Comparison of ENCODE assay signal across 22 cellular contexts in the genomic region with DNA sequence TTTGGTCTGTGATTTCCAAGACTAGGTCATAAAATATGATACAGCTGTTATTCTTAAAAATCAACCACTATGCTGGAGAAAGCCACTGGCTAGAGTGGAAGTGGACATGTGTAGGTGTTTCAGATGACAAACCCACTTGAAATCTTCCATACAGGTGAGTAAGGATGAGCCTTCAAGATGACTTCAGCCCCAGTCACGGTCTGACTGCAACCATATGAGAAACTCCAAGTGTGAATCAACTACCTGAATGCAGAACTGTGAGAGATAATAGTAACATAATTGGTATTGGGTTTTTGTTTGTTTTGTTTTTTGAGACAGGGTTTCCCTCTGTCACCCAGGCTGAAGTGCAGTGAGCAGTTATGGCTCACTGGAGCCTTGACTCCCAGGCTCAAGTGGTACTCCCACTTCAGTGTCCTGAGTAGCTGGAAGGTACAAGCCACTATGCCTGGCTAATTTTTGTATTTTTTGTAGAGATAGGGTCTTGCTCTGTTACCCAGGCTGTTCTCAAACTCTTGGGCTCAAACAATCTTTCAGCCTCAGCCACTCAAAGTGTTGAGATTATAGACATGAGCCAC.
"Had no signal": no experiment of that assay in that cellular context is flagged by ENCODE, and none has a peak within 500 bp of the region (broad histone marks: within the 10 kb centered on the region; RNA-seq: fewer than 3 reads in every experiment).

No MANE protein-coding gene starts in this region.

- H3K27ac ChIP-seq: brain microvascular endothelial cell had no signal

- H3K4me3 Mint-ChIP-seq: activated B cell treated with CpG ODN at 0.5 μM for 24 hours; activated CD4-positive, alpha-beta memory T cell treated with anti-CD3 and anti-CD28 coated beads for 36 hours; activated CD4-positive, alpha-beta T cell treated with anti-CD3 and anti-CD28 coated beads, Interleukin-2, amount 10 ng/mL, durations not matched to agents 7 days and 5 days; activated naive CD4-positive, alpha-beta T cell treated with anti-CD3 and anti-CD28 coated beads for 36 hours; activated naive CD8-positive, alpha-beta T cell treated with anti-CD3 and anti-CD28 coated beads for 36 hours; activated T-cell treated with anti-CD3 and anti-CD28 coated beads, Interleukin-2, amount 50 U/mL, for 4 hours; T-helper 1 cell treated with Interleukin-12 subunit alpha and Interleukin-12 subunit beta and Interleukin-4 antibody, amounts not matched to agents 30 μg/mL and 1 μg/mL, for 36 hours had no signal

- DNase-seq: activated B cell treated with CpG ODN at 0.5 μM for 24 hours; activated CD4-positive, alpha-beta memory T cell treated with anti-CD3 and anti-CD28 coated beads for 36 hours; activated CD4-positive, alpha-beta T cell treated with anti-CD3 and anti-CD28 coated beads for 1 hour; activated CD4-positive, alpha-beta T cell treated with anti-CD3 and anti-CD28 coated beads, Interleukin-2, amount 10 ng/mL, durations not matched to agents 7 days and 5 days; activated CD8-positive, alpha-beta memory T cell treated with anti-CD3 and anti-CD28 coated beads for 24 hours; activated gamma-delta T cell; activated naive CD4-positive, alpha-beta T cell treated with anti-CD3 and anti-CD28 coated beads for 36 hours; activated naive CD8-positive, alpha-beta T cell treated with anti-CD3 and anti-CD28 coated beads for 36 hours; activated T-cell treated with anti-CD3 and anti-CD28 coated beads, Interleukin-2, amount 50 U/mL, for 4 hours; brain microvascular endothelial cell; cerebellar nuclear complex; Kasumi-1; NCI-H1092; NCI-H1930; NCI-H345; NCI-H510A; NCI-H526 treated with DMSO at 0.1 percent for 48 hours; NCI-H82; SHP77 treated with DMSO at 0.1 percent for 48 hours; T-helper 9 cell had no signal

- H3K27me3 Mint-ChIP-seq: activated B cell treated with CpG ODN at 0.5 μM for 24 hours; activated CD4-positive, alpha-beta memory T cell treated with anti-CD3 and anti-CD28 coated beads for 36 hours; activated CD4-positive, alpha-beta T cell treated with anti-CD3 and anti-CD28 coated beads, Interleukin-2, amount 10 ng/mL, durations not matched to agents 7 days and 5 days; activated naive CD8-positive, alpha-beta T cell treated with anti-CD3 and anti-CD28 coated beads for 36 hours had no signal

- H3K27ac Mint-ChIP-seq: activated B cell treated with CpG ODN at 0.5 μM for 24 hours; activated CD4-positive, alpha-beta memory T cell treated with anti-CD3 and anti-CD28 coated beads for 36 hours; activated CD4-positive, alpha-beta T cell treated with anti-CD3 and anti-CD28 coated beads, Interleukin-2, amount 10 ng/mL, durations not matched to agents 7 days and 5 days; activated naive CD4-positive, alpha-beta T cell treated with anti-CD3 and anti-CD28 coated beads for 36 hours; activated naive CD8-positive, alpha-beta T cell treated with anti-CD3 and anti-CD28 coated beads for 36 hours; T-helper 1 cell treated with Interleukin-12 subunit alpha and Interleukin-12 subunit beta and Interleukin-4 antibody, amounts not matched to agents 30 μg/mL and 1 μg/mL, for 36 hours had no signal

- H3K4me1 Mint-ChIP-seq: activated B cell treated with CpG ODN at 0.5 μM for 24 hours; activated CD4-positive, alpha-beta T cell treated with anti-CD3 and anti-CD28 coated beads, Interleukin-2, amount 10 ng/mL, durations not matched to agents 7 days and 5 days; activated naive CD8-positive, alpha-beta T cell treated with anti-CD3 and anti-CD28 coated beads for 36 hours had no signal

- H3K27me3 ChIP-seq: brain microvascular endothelial cell had no signal

- ATAC-seq: activated T-cell treated with anti-CD3 and anti-CD28 coated beads, Interleukin-2, amount 50 U/mL, for 4 hours; Panc1 had no signal

- H3K9me3 Mint-ChIP-seq: activated B cell treated with CpG ODN at 0.5 μM for 24 hours; activated CD4-positive, alpha-beta memory T cell treated with anti-CD3 and anti-CD28 coated beads for 36 hours; activated CD4-positive, alpha-beta T cell treated with anti-CD3 and anti-CD28 coated beads, Interleukin-2, amount 10 ng/mL, durations not matched to agents 7 days and 5 days; activated naive CD4-positive, alpha-beta T cell treated with anti-CD3 and anti-CD28 coated beads for 36 hours; activated naive CD8-positive, alpha-beta T cell treated with anti-CD3 and anti-CD28 coated beads for 36 hours; T-helper 1 cell treated with Interleukin-12 subunit alpha and Interleukin-12 subunit beta and Interleukin-4 antibody, amounts not matched to agents 30 μg/mL and 1 μg/mL, for 36 hours had no signal

- H3K36me3 Mint-ChIP-seq: activated CD4-positive, alpha-beta memory T cell treated with anti-CD3 and anti-CD28 coated beads for 36 hours; activated naive CD8-positive, alpha-beta T cell treated with anti-CD3 and anti-CD28 coated beads for 36 hours had no signal
